ENCODE assay signal across 1 cellular context in the genomic region with DNA sequence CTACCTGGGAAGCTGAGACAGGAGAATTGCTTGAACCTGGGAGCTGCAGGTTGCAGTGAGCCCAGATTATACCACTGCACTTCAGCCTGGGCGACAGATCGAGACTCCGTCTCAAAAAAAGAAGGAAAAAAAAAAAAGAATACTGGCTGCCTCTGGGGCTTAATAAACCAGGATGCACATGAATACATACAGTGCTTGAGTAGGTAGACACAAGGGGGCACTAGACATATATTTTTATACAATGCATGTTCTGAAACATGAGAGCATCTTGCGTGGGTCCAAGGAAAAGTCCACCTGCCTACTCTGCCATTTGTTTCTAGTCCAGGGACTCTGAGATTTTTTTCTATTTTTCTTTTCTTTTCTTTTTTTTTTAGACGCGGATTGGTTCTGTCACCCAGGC.
TF ChIP-seq lines count a peak whose summit lies in the region.

No MANE protein-coding gene starts in this region.

TF ChIP-seq in GM23338, 12 proteins besides CTCF, POLR2A, EP300 and RAD21 (continued from another document):
- TF ChIP-seq, protein P1, sequence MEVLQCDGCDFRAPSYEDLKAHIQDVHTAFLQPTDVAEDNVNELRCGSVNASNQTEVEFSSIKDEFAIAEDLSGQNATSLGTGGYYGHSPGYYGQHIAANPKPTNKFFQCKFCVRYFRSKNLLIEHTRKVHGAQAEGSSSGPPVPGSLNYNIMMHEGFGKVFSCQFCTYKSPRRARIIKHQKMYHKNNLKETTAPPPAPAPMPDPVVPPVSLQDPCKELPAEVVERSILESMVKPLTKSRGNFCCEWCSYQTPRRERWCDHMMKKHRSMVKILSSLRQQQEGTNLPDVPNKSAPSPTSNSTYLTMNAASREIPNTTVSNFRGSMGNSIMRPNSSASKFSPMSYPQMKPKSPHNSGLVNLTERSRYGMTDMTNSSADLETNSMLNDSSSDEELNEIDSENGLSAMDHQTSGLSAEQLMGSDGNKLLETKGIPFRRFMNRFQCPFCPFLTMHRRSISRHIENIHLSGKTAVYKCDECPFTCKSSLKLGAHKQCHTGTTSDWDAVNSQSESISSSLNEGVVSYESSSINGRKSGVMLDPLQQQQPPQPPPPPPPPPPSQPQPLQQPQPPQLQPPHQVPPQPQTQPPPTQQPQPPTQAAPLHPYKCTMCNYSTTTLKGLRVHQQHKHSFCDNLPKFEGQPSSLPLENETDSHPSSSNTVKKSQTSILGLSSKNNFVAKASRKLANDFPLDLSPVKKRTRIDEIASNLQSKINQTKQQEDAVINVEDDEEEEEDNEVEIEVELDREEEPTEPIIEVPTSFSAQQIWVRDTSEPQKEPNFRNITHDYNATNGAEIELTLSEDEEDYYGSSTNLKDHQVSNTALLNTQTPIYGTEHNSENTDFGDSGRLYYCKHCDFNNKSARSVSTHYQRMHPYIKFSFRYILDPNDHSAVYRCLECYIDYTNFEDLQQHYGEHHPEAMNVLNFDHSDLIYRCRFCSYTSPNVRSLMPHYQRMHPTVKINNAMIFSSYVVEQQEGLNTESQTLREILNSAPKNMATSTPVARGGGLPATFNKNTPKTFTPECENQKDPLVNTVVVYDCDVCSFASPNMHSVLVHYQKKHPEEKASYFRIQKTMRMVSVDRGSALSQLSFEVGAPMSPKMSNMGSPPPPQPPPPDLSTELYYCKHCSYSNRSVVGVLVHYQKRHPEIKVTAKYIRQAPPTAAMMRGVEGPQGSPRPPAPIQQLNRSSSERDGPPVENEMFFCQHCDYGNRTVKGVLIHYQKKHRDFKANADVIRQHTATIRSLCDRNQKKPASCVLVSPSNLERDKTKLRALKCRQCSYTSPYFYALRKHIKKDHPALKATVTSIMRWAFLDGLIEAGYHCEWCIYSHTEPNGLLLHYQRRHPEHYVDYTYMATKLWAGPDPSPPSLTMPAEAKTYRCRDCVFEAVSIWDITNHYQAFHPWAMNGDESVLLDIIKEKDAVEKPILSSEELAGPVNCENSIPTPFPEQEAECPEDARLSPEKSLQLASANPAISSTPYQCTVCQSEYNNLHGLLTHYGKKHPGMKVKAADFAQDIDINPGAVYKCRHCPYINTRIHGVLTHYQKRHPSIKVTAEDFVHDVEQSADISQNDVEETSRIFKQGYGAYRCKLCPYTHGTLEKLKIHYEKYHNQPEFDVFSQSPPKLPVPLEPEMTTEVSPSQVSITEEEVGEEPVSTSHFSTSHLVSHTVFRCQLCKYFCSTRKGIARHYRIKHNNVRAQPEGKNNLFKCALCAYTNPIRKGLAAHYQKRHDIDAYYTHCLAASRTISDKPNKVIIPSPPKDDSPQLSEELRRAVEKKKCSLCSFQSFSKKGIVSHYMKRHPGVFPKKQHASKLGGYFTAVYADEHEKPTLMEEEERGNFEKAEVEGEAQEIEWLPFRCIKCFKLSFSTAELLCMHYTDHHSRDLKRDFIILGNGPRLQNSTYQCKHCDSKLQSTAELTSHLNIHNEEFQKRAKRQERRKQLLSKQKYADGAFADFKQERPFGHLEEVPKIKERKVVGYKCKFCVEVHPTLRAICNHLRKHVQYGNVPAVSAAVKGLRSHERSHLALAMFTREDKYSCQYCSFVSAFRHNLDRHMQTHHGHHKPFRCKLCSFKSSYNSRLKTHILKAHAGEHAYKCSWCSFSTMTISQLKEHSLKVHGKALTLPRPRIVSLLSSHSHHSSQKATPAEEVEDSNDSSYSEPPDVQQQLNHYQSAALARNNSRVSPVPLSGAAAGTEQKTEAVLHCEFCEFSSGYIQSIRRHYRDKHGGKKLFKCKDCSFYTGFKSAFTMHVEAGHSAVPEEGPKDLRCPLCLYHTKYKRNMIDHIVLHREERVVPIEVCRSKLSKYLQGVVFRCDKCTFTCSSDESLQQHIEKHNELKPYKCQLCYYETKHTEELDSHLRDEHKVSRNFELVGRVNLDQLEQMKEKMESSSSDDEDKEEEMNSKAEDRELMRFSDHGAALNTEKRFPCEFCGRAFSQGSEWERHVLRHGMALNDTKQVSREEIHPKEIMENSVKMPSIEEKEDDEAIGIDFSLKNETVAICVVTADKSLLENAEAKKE (CRISPR knock-in tag; IDR thresholded peaks at IDR 0.05), result no peak
